Comparison of ENCODE assay signal across 20 cellular contexts in genomic region chr13:25169356-25169755, GRCh38. TPM values are rescaled to one million over a fixed set of nuclear protein-coding genes. Genes with fewer than 3 reads are reported as not detected.
A peak's percentile ranks its signal among the peaks of the same experiment; 100 is the strongest.
DNase-seq lines count a peak whose midpoint lies in the region; ATAC-seq and TF ChIP-seq lines count a peak whose summit lies in the region.
"Had no signal": no experiment of that assay in that cellular context is flagged by ENCODE, and none has a peak within 500 bp of the region (broad histone marks: within the 10 kb centered on the region; RNA-seq: fewer than 3 reads in every experiment).

No MANE protein-coding gene starts in this region.

- intact Hi-C loops in right lobe of liver (cut with DNase I) (no loop called here), MCF 10A (cut with micrococcal nuclease) (no loop called here)

- H3K9me3 Mint-ChIP-seq in mesothelial cell of epicardium (no peaks in the 10 kb centered on the region), MCF 10A (ENCODE audit: unreplicated experiment) (no peaks in the 10 kb centered on the region)

- peak overlapping the region; percentile 85 for H3K4me3 ChIP-seq in SK-N-MC
- H3K4me3 ChIP-seq in right lobe of liver = no peak overlapping the region
- H3K4me3 ChIP-seq: BLaER1, MG63, SJSA1 had no signal

- H3K27ac ChIP-seq in SK-N-MC (peak overlapping the region; percentile 100), caudate nucleus (ENCODE audit: low read depth, low read length) (peak overlapping the region; percentile 100), substantia nigra (ENCODE audit: low read depth, low read length, poor library complexity, severe bottlenecking) (peak overlapping the region; percentile 98), right lobe of liver (no peak overlapping the region)
- H3K27ac ChIP-seq: BLaER1, KMS-11, RWPE1, SJSA1 had no signal

- DNase-seq in SK-N-MC (ENCODE audit: low read depth, low spot score) = no peak
- peak in 4 of 61 donors; percentile 14 to 66 (median 51) for DNase-seq in caudate nucleus (lab: John Stamatoyannopoulos, UW)
- DNase-seq in mesothelial cell of epicardium (ENCODE audit: low spot score in 2 of 2, unreplicated experiment in 2 of 2) = no peak
- peak in 8 of 49 donors; percentile 29 to 77 (median 50) for DNase-seq in substantia nigra (lab: John Stamatoyannopoulos, UW)
- no peak for DNase-seq in right lobe of liver
- no peak for DNase-seq in MCF 10A (ENCODE audit: unreplicated experiment)
- no peak for DNase-seq in islet precursor cell
- DNase-seq: DMS 273 treated with DMSO at 0.1 percent for 48 hours, MG63, NCI-H1092 treated with DMSO at 0.1 percent for 48 hours, NCI-H1694 treated with DMSO at 0.1 percent for 48 hours, NCI-H446, NCI-H774, OCI-M1 had no signal

- H3K4me1 Mint-ChIP-seq in mesothelial cell of epicardium (peaks cover 14% of the 10 kb centered on the region), MCF 10A (ENCODE audit: insufficient read depth, unreplicated experiment) (peaks cover 14% of the 10 kb centered on the region)

- H3K4me1 ChIP-seq in right lobe of liver = no peaks in the 10 kb centered on the region

- TF ChIP-seq CTCF in mesothelial cell of epicardium (IDR thresholded peaks at IDR 0.05; ENCODE audit: unreplicated experiment) (no peak), right lobe of liver (IDR thresholded peaks at IDR 0.05) (no peak), MCF 10A (IDR thresholded peaks at IDR 0.05; ENCODE audit: unreplicated experiment) (no peak)

- H3K27me3 ChIP-seq in right lobe of liver = peaks cover 6 to 11% of the 10 kb centered on the region in 2 donors

- H3K36me3 Mint-ChIP-seq in mesothelial cell of epicardium (no peaks in the 10 kb centered on the region), MCF 10A (ENCODE audit: insufficient read depth, unreplicated experiment) (no peaks in the 10 kb centered on the region)

- H3K36me3 ChIP-seq in SK-N-MC (ENCODE audit: insufficient read depth, low read length) (peaks cover 51% of the 10 kb centered on the region), right lobe of liver (no peaks in the 10 kb centered on the region)
- H3K36me3 ChIP-seq: BLaER1, MG63, SJSA1 had no signal

- BruUV-seq in MCF 10A (replicated peaks; lab: Mats Ljungman, UMichigan) = no TSS peak

- TF ChIP-seq POLR2A in right lobe of liver (IDR thresholded peaks at IDR 0.05) = no peak

- CTCF ChIA-PET in MCF 10A (lab: Yijun Ruan, JAX) = interaction anchor here (0.6 kb wide), 1 partner anchor 44 kb away, joined by 3 read pairs; no protein-coding TSS in a partner anchor

- H3K27ac Mint-ChIP-seq in mesothelial cell of epicardium (no peak overlapping the region), MCF 10A (ENCODE audit: low read depth, unreplicated experiment) (no peak overlapping the region)

- WGBS in right lobe of liver (ENCODE audit: insufficient coverage, low coverage, low lambda C conversion rate, missing lambda C conversion rate) = 70% methylated on average over 6 of the region's 12 CpGs

- H3K9me3 ChIP-seq in SK-N-MC (ENCODE audit: low read depth, low read length) (no peaks in the 10 kb centered on the region), right lobe of liver (no peaks in the 10 kb centered on the region)
- H3K9me3 ChIP-seq: MG63, SJSA1 had no signal

- H3K27me3 Mint-ChIP-seq in mesothelial cell of epicardium (ENCODE audit: low read depth) = peaks cover 53% of the 10 kb centered on the region
- peaks cover 33% of the 10 kb centered on the region for H3K27me3 Mint-ChIP-seq in MCF 10A (ENCODE audit: insufficient read depth, unreplicated experiment)

- H3K9ac ChIP-seq in SK-N-MC (ENCODE audit: insufficient read length) = peak overlapping the region; percentile 98
- H3K9ac ChIP-seq: BLaER1, KMS-11 had no signal

- ATAC-seq in right lobe of liver (no peak), GM21717 (IDR thresholded peaks at IDR 0.05; ENCODE audit: unreplicated experiment) (no peak)
- ATAC-seq: HepG2 had no signal

- POLR2A ChIA-PET in MCF 10A (lab: Yijun Ruan, JAX) = no interaction called here

- H3K4me3 Mint-ChIP-seq in mesothelial cell of epicardium (peak overlapping the region; percentile 55), MCF 10A (ENCODE audit: unreplicated experiment) (no peak overlapping the region)

RNA-seq across cellular contexts. Expression of gene AMER2, which starts 2.7 kb away (rescaled TPM):
- total RNA-seq in mesothelial cell of epicardium (0.57 to 0.60 TPM (median 0.60 TPM) in 3 replicates), right lobe of liver (not detected), MCF 10A (2022) (not detected in 2 replicates)
- total RNA-seq: HepG2, SJSA1 had no signal

Comparison
In these comparisons a context has a peak if more than half of its experiments do, and no peak if none do; other contexts are left out.
1. H3K27ac ChIP-seq: peak in SK-N-MC (single experiment), caudate nucleus (single experiment) and substantia nigra (single experiment); none in right lobe of liver (0 of 3).